2 cellular contexts compared by ENCODE assay signal in the genomic region with DNA sequence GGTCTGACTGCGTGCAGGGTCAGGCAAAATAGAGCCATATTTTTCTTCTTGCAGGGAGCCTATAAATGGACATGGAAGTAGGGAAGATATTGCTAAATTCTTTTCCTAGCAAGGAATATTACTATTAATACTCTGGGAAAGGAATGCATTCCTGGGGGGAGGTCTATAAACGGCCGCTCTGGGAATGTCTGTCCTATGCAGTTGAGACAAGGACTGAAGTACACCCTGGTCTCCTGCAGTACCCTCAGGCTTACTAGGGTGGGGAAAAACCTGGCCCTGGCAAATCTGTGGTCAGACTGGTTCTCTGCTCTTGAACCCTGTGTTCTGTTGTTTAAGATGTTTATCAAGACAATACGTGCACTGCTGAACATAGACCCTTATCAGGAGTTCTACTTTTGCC.
A peak's percentile ranks its signal among the peaks of the same experiment; 100 is the strongest.
TF ChIP-seq lines count a peak whose summit lies in the region.

No MANE protein-coding gene starts in this region.

TF ChIP-seq in HEK293, 187 proteins besides CTCF, POLR2A, EP300 and RAD21:
- peak; percentile 61 for TF ChIP-seq SETDB1 (IDR thresholded peaks at IDR 0.05; ENCODE audit: insufficient read length, low read length)

TF ChIP-seq in K562, 482 proteins besides CTCF, POLR2A, EP300 and RAD21:
- peak in 1 of 2 experiments; percentile 71; a peak in 1 of 3 replicates for TF ChIP-seq CBX3 (IDR thresholded peaks at IDR 0.05; ENCODE audit: borderline replicate concordance in 1 of 2, low read length in 2 of 2)
- peak; percentile 28 to 42; a peak in 1 of 4 replicates for TF ChIP-seq TRIM24 (IDR thresholded peaks at IDR 0.05)
- peak; percentile 90 for TF ChIP-seq ZNF445 (CRISPR knock-in tag; IDR thresholded peaks at IDR 0.05; ENCODE audit: low read depth)
- TF ChIP-seq KDM1A (IDR thresholded peaks at IDR 0.05) = 0 out of 4 replicates have a peak, but pooled peaks of 1 of the 2 experiments have one; percentile 6
- TF ChIP-seq CBX5 (IDR thresholded peaks at IDR 0.05; ENCODE audit: borderline replicate concordance, low read depth) = peak; percentile 91
- TF ChIP-seq CBX1 (IDR thresholded peaks at IDR 0.05; ENCODE audit: low read depth) = 0 out of 2 replicates have a peak, but pooled peaks have one; percentile 49
- TF ChIP-seq TRIM28 (IDR thresholded peaks at IDR 0.05) = peak; percentile 90
